Comparison of ENCODE assay signal across 8 cellular contexts in the genomic region with DNA sequence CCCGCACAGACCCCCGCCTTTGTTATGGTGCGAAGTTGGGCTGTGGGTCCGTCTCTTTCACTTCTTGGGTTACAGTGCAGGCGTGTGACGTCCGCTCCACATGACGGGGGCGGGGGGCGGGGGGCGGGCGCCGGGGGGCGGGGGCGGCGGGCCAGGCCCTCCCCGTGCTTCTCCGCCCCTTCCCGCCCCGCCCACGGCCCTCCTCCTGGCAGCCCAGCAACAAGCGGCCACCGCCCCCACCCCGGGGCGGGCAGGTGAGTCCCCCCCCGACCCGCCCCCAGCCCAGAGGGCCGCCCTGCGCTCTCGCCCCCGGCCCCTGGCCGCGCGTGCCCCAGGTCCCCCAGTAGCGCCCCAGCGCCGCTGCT. TPM values are rescaled to one million over a fixed set of nuclear protein-coding genes. Genes with fewer than 3 reads are reported as not detected.
DNase-seq lines count a peak whose midpoint lies in the region; ATAC-seq and TF ChIP-seq lines count a peak whose summit lies in the region.

No MANE protein-coding gene starts in this region.

- intact Hi-C loops in CD14-positive monocyte (cut with micrococcal nuclease) (loop anchor here (5.0 to 10.0 kb wide), 3 partner anchors 36 to 621 kb away; no protein-coding TSS in a partner anchor), left ventricle myocardium inferior (cut with micrococcal nuclease) (no loop called here), psoas muscle (cut with DNase I) (loop anchor here (2.0 to 10.0 kb wide), 5 partner anchors 15 to 123 kb away; no protein-coding TSS in a partner anchor)

- peaks cover 0 to 2% (median 0%) of the 10 kb centered on the region in 7 donors for H3K9me3 Mint-ChIP-seq in CD14-positive monocyte

- TF ChIP-seq CTCF in CD14-positive monocyte (IDR thresholded peaks at IDR 0.05) (no peak), left ventricle myocardium inferior (IDR thresholded peaks at IDR 0.05; ENCODE audit: borderline replicate concordance) (no peak), psoas muscle (IDR thresholded peaks at IDR 0.05) (no peak)

- H3K4me1 ChIP-seq in SJCRH30 = peaks cover 6% of the 10 kb centered on the region; the same call in 1 of the 2 replicates
- peaks cover 72% of the 10 kb centered on the region for H3K4me1 ChIP-seq in left ventricle myocardium inferior
- H3K4me1 ChIP-seq in psoas muscle = peaks cover 35% of the 10 kb centered on the region

- DNase-seq in CD14-positive monocyte (ENCODE audit: low spot score) (peak; percentile 70), SJCRH30 (peak; percentile 52 to 53), amniotic epithelial cell (ENCODE audit: low read depth) (peak; percentile 43), left ventricle myocardium inferior (peak; percentile 81), psoas muscle (peak; percentile 74 to 84)

- H3K4me3 ChIP-seq in SJCRH30 = peak overlapping the region; percentile 59
- H3K4me3 ChIP-seq in left ventricle myocardium inferior = peak overlapping the region; percentile 87
- H3K4me3 ChIP-seq in psoas muscle = peak overlapping the region; percentile 92

- no peak overlapping the region for H3K27ac ChIP-seq in SJCRH30
- peak overlapping the region; percentile 84 for H3K27ac ChIP-seq in left ventricle myocardium inferior (replicated peaks)
- H3K27ac ChIP-seq in psoas muscle = peak overlapping the region; percentile 91

- ATAC-seq in HG03460 (IDR thresholded peaks at IDR 0.05; ENCODE audit: unreplicated experiment) (peak; percentile 15), psoas muscle (peak in 1 of 4 donors; percentile 9), GM18517 (IDR thresholded peaks at IDR 0.05; ENCODE audit: unreplicated experiment) (no peak), GM21381 (IDR thresholded peaks at IDR 0.05; ENCODE audit: unreplicated experiment) (no peak)

- H3K4me1 Mint-ChIP-seq in CD14-positive monocyte = peaks cover 49% of the 10 kb centered on the region

- H3K27me3 ChIP-seq in SJCRH30 (no peaks in the 10 kb centered on the region), left ventricle myocardium inferior (ENCODE audit: low read depth) (no peaks in the 10 kb centered on the region), psoas muscle (ENCODE audit: insufficient read depth in 3 of 3, low read length in 2 of 3) (no peaks in the 10 kb centered on the region)

- no peaks in the 10 kb centered on the region for H3K27me3 Mint-ChIP-seq in CD14-positive monocyte (ENCODE audit: low read depth in 3 of 3)

- H3K9me3 ChIP-seq in SJCRH30 (replicated peaks) (no peaks in the 10 kb centered on the region), left ventricle myocardium inferior (replicated peaks) (no peaks in the 10 kb centered on the region), psoas muscle (no peaks in the 10 kb centered on the region)

- peak overlapping the region; percentile 88 to 93 for H3K4me3 Mint-ChIP-seq in CD14-positive monocyte

- H3K27ac Mint-ChIP-seq in CD14-positive monocyte = peak overlapping the region in 6 of 7 donors; percentile 85 to 94 (median 89)

- H3K36me3 ChIP-seq in SJCRH30 = no peaks in the 10 kb centered on the region
- no peaks in the 10 kb centered on the region for H3K36me3 ChIP-seq in left ventricle myocardium inferior
- H3K36me3 ChIP-seq in psoas muscle (ENCODE audit: insufficient read depth in 1 of 2, low read depth in 1 of 2) = no peaks in the 10 kb centered on the region

- H3K36me3 Mint-ChIP-seq in CD14-positive monocyte = no peaks in the 10 kb centered on the region

- WGBS in psoas muscle, 3 donors = 0 to 2% (median 1%) methylated on average over 6 to 35 of the region's 37 CpGs

RNA-seq across cellular contexts. Expression of gene ZNF516, which starts 3.6 kb away (rescaled TPM):
- 1 to 10 TPM; 5.0 to 8.6 TPM for polyA plus RNA-seq in CD14-positive monocyte
- total RNA-seq in SJCRH30 (2014; rRNA removed; shearing (Covaris generic)) = 6.3 and 8.2 TPM in 2 replicates
- total RNA-seq in left ventricle myocardium inferior = 11.5 TPM
- total RNA-seq in psoas muscle = 10 to 100 TPM in 3 of 4 donors, 1 to 10 TPM in 1; 9.6 to 20.6 (median 17.2) TPM
- polyA plus RNA-seq in psoas muscle = 1 to 10 TPM; 2.4 to 8.1 (median 2.7) TPM
